Comparison of ENCODE assay signal across 5 cellular contexts in the genomic region with DNA sequence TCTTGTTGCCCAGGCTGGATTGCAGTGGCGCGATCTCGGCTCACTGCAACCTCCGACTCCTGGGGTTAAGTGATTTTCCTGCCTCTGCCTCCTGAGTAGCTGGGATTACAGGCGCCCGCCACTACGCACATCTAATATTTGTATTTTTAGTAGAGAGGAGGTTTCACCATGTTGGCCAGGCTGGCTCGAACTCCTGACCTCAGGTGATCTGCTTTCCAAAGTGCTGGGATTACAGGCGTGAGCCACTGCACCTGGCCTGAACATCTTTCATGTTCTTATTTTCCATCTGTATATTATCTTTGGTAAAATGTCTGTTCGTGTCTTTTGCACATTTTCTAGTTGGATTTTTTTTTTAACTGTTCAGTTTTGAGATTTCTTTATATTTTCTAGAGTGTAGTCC. TPM values are rescaled to one million over a fixed set of nuclear protein-coding genes. Genes with fewer than 3 reads are reported as not detected.
"Had no signal": no experiment of that assay in that cellular context is flagged by ENCODE, and none has a peak within 500 bp of the region (broad histone marks: within the 10 kb centered on the region; RNA-seq: fewer than 3 reads in every experiment).

No MANE protein-coding gene starts in this region.

RNA-seq across cellular contexts. Expression of gene DUSP21, which starts 46.9 kb away (rescaled TPM):
- total RNA-seq: H4, H7, HFFc6, HT-29, IMR-90 had no signal
- polyA plus RNA-seq: IMR-90 had no signal
